ENCODE assay signal across 29 cellular contexts in the genomic region with DNA sequence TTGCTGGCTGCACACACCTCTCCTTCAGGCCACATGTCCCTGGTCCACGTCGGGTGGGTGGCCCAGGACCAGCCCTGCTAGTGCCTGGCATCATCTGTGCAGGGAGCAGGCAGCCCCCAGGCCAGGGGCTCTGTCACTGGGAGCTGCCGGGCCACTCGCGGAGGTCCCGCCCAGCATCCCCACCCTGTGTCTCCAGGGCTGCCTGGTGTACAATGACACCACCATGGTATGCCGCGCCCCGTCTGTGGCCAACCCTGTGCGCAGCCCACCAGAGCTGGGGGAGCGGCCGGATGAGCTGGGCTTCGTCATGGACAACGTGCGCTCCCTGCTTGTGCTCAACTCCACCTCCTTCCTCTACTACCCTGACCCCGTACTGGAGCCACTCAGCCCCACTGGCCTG. TPM values are rescaled to one million over a fixed set of nuclear protein-coding genes. Genes with fewer than 3 reads are reported as not detected.
DNase-seq lines count a peak whose midpoint lies in the region; ATAC-seq, FAIRE-seq and TF ChIP-seq lines count a peak whose summit lies in the region.
"Had no signal": no experiment of that assay in that cellular context is flagged by ENCODE, and none has a peak within 500 bp of the region (broad histone marks: within the 10 kb centered on the region; RNA-seq: fewer than 3 reads in every experiment).

No MANE protein-coding gene starts in this region.

- POLR2A ChIA-PET in H1 (lab: Charles Lee; ENCODE audit: partially characterized antibody), result no interaction called here

- H3K23ac ChIP-seq in H1 (ENCODE audit: insufficient read length), result no peak overlapping the region
- H3K23ac ChIP-seq in neuronal stem cell (ENCODE audit: low read depth, low read length, poor library complexity), result peak overlapping the region; percentile 73

- H2BK20ac ChIP-seq in H1 (ENCODE audit: low read length), result no peak overlapping the region

- H3K9me3 ChIP-seq in ascending aorta (no peaks in the 10 kb centered on the region), H1 (ENCODE audit: insufficient read depth in 2 of 2, low read depth in 1 of 2, low read length in 1 of 2) (no peaks in the 10 kb centered on the region), neuronal stem cell (replicated peaks in 1 of 2; ENCODE audit: control insufficient read depth in 2 of 2, insufficient read depth in 1 of 2, low read depth in 1 of 2, low read length in 2 of 2) (no peaks in the 10 kb centered on the region)
- H3K9me3 ChIP-seq: BE2C, BLaER1 had no signal

- H2AK5ac ChIP-seq in H1 (ENCODE audit: low read depth, low read length) (no peak overlapping the region), neuronal stem cell (ENCODE audit: low read depth, low read length) (no peak overlapping the region)

- H3K4me2 ChIP-seq in H1 (ENCODE audit: insufficient read depth in 1 of 2, low read depth in 2 of 2, low read length in 2 of 2), result no peak overlapping the region
- H3K4me2 ChIP-seq in neuronal stem cell (ENCODE audit: insufficient read depth, low read length, poor library complexity, severe bottlenecking), result no peak overlapping the region
- H3K4me2 ChIP-seq: BLaER1 had no signal

- H2BK120ac ChIP-seq in H1 (replicated peaks; ENCODE audit: low read depth, low read length) (no peak overlapping the region), neuronal stem cell (ENCODE audit: low read depth, low read length) (no peak overlapping the region)

- TF ChIP-seq RAD21 in H1 (IDR thresholded peaks at IDR 0.05 in 1 of 2, conservative IDR thresholded peaks at IDR 0.05 in 1 of 2; ENCODE audit: low read depth in 2 of 2, low read length in 2 of 2), result no peak

- no peaks in the 10 kb centered on the region for H3K23me2 ChIP-seq in H1 (ENCODE audit: low read depth, low read length)

- H3K18ac ChIP-seq in H1 (ENCODE audit: extremely low read depth, low read length) (no peak overlapping the region), neuronal stem cell (ENCODE audit: low read length) (no peak overlapping the region)

- H2BK12ac ChIP-seq in H1 (ENCODE audit: low read depth, low read length) (no peak overlapping the region), neuronal stem cell (ENCODE audit: low read length) (no peak overlapping the region)

- no peak for FAIRE-seq in H1 (lab: Jason Lieb, UNC)
- FAIRE-seq: A204.1, GM12878, GM12892, GM18507 had no signal

- TF ChIP-seq POLR2A in H1 (IDR thresholded peaks at IDR 0.05; ENCODE audit: control extremely low read depth in 1 of 2, low read depth in 2 of 2, low read length in 2 of 2), result no peak

- no peak for TF ChIP-seq EP300 in H1 (IDR thresholded peaks at IDR 0.05; ENCODE audit: borderline replicate concordance in 1 of 2, low read depth in 2 of 2, low read length in 2 of 2)

- TF ChIP-seq CTCF in ascending aorta (IDR thresholded peaks at IDR 0.05) (no peak), H1 (IDR thresholded peaks at IDR 0.05; ENCODE audit: control extremely low read depth in 1 of 3, insufficient read depth in 1 of 3, low read depth in 1 of 3, low read length in 3 of 3) (no peak), foreskin keratinocyte (conservative IDR thresholded peaks at IDR 0.05) (no peak)

- 95% methylated on average over 15 of the region's 16 CpGs; no CpG with 5 or more reads in 1 of the 2 experiments for WGBS in H1 (ENCODE audit: extremely low coverage in 1 of 2, insufficient coverage in 1 of 2, insufficient read length in 1 of 2, insufficient replicate concordance in 2 of 2, low coverage in 1 of 2, low lambda C conversion rate in 2 of 2, missing lambda C conversion rate in 1 of 2), 2 experiments
- WGBS in neuronal stem cell (ENCODE audit: extremely low coverage in 2 of 2, insufficient read length in 2 of 2, insufficient replicate concordance in 1 of 2), 2 donors, result no CpG with 5 or more reads among the region's 16 CpGs

- no peaks in the 10 kb centered on the region for H3K27me3 ChIP-seq in H7 (ENCODE audit: control insufficient read depth, insufficient read depth, low read length)
- H3K27me3 ChIP-seq in ascending aorta, result no peaks in the 10 kb centered on the region
- H3K27me3 ChIP-seq in H1 (replicated peaks in 1 of 4; ENCODE audit: control insufficient read depth in 3 of 4, extremely low read depth in 1 of 4, insufficient read depth in 3 of 4, low read length in 3 of 4), result no peaks in the 10 kb centered on the region
- no peaks in the 10 kb centered on the region for H3K27me3 ChIP-seq in neuronal stem cell (ENCODE audit: control insufficient read depth in 3 of 3, insufficient read depth in 3 of 3, low read depth in 1 of 3, low read length in 3 of 3)
- no peaks in the 10 kb centered on the region for H3K27me3 ChIP-seq in foreskin keratinocyte
- H3K27me3 ChIP-seq: BE2C, BLaER1 had no signal

- intact Hi-C loops in ascending aorta (cut with DNase I), result no loop called here

- H3K4me1 ChIP-seq in ascending aorta, result peaks cover 13 to 33% of the 10 kb centered on the region in 2 donors
- H3K4me1 ChIP-seq in H1 (replicated peaks in 1 of 4; ENCODE audit: control insufficient read depth in 3 of 4, insufficient read depth in 4 of 4, low read length in 3 of 4), result no peaks in the 10 kb centered on the region
- H3K4me1 ChIP-seq in neuronal stem cell (ENCODE audit: control insufficient read depth in 2 of 2, insufficient read depth in 1 of 2, low read depth in 1 of 2, low read length in 2 of 2), result peaks cover 8 to 10% of the 10 kb centered on the region in 2 donors
- H3K4me1 ChIP-seq in foreskin keratinocyte, result no peaks in the 10 kb centered on the region

- H3K14ac ChIP-seq in H1 (ENCODE audit: insufficient read length) (no peak overlapping the region), neuronal stem cell (ENCODE audit: low read length) (peak overlapping the region; percentile 82)

- H3K36me3 ChIP-seq in H7 (replicated peaks; ENCODE audit: control insufficient read depth, insufficient read depth, low read length) (peaks cover 31% of the 10 kb centered on the region), ascending aorta (peaks cover 65 to 72% of the 10 kb centered on the region in 2 donors), H1 (ENCODE audit: control insufficient read depth in 2 of 4, insufficient read depth in 4 of 4, low read length in 3 of 4) (peaks cover 7 to 61% (median 43%) of the 10 kb centered on the region in 4 experiments), neuronal stem cell (replicated peaks in 1 of 2; ENCODE audit: control insufficient read depth in 2 of 2, insufficient read depth in 2 of 2, low read length in 2 of 2) (peaks cover 81 to 97% of the 10 kb centered on the region in 2 donors)

- H3K9ac ChIP-seq in H1 (replicated peaks in 1 of 4; ENCODE audit: extremely low read depth in 1 of 4, low read depth in 3 of 4, low read length in 3 of 4) (no peak overlapping the region), neuronal stem cell (ENCODE audit: low read depth, low read length, poor library complexity) (peak overlapping the region; percentile 70)
- H3K9ac ChIP-seq: BLaER1 had no signal

- 0 out of 2 replicates have a peak, but pooled peaks cover under 1% of the 10 kb centered on the region for H3K79me1 ChIP-seq in H1 (ENCODE audit: low read depth, low read length)
- peaks cover 25% of the 10 kb centered on the region for H3K79me1 ChIP-seq in neuronal stem cell (ENCODE audit: low read depth, low read length)

- no peak overlapping the region for H4K5ac ChIP-seq in H1 (ENCODE audit: insufficient read length, low read depth, low read length)

- no peaks in the 10 kb centered on the region for H3K79me2 ChIP-seq in H1 (ENCODE audit: control insufficient read depth in 1 of 2, insufficient read depth in 2 of 2, low read length in 2 of 2)

- CTCF ChIA-PET in H1 (lab: Charles Lee; ENCODE audit: partially characterized antibody), result interaction anchor here (0.8 to 1.5 kb wide), 7 partner anchors 13 to 455 kb away, joined by 3 to 4 read pairs (median 3); no protein-coding TSS in a partner anchor

- H2BK5ac ChIP-seq in H1 (ENCODE audit: low read depth, low read length), result no peak overlapping the region
- H2BK5ac ChIP-seq in neuronal stem cell (ENCODE audit: low read length), result no peak overlapping the region

- H4K8ac ChIP-seq in H1 (ENCODE audit: extremely low read depth, insufficient read depth, low read length) (peak overlapping the region; percentile 51; the same call in 1 of the 2 replicates), neuronal stem cell (ENCODE audit: low read depth, low read length) (no peak overlapping the region)

- H4K20me1 ChIP-seq in H1 (replicated peaks in 1 of 2; ENCODE audit: control insufficient read depth in 1 of 2, insufficient read depth in 2 of 2, low read length in 2 of 2), result peaks cover 2 to 15% of the 10 kb centered on the region in 2 experiments

- H3K27ac ChIP-seq in ascending aorta (peak overlapping the region; percentile 42 to 64), H1 (ENCODE audit: low read depth, low read length) (no peak overlapping the region), neuronal stem cell (replicated peaks; ENCODE audit: low read length) (no peak overlapping the region), foreskin keratinocyte (no peak overlapping the region)
- H3K27ac ChIP-seq: BLaER1 had no signal

- ATAC-seq in foreskin keratinocyte, result no peak
- ATAC-seq: GM12878 had no signal

- DNase-seq in H7, result peak; percentile 58
- no peak for DNase-seq in ascending aorta (ENCODE audit: low spot score in 2 of 2)
- no peak for DNase-seq in H1 (ENCODE audit: low read depth in 1 of 2, low spot score in 2 of 2)
- no peak for DNase-seq in neuronal stem cell (ENCODE audit: low spot score)
- no peak for DNase-seq in putamen (ENCODE audit: low spot score)
- DNase-seq in NCI-H1048 (lab: John Stamatoyannopoulos, UW), result no peak
- DNase-seq in foreskin keratinocyte, result no peak
- DNase-seq in NOMO-1 (lab: John Stamatoyannopoulos, UW; ENCODE audit: unreplicated experiment in 2 of 2), result no peak
- DNase-seq: 8988T; ACHN; BE2C; C1 segment of cervical spinal cord; CD4-positive, alpha-beta memory T cell; CD4-positive, CD25-positive, alpha-beta regulatory T cell; CD8-positive, alpha-beta memory T cell; COR-L47; DMS 273 treated with DMSO at 0.1 percent for 48 hours; DMS153; DMS53; DMS79; DND-41; EL; GDM1 had no signal

- H2AFZ ChIP-seq in H1 (ENCODE audit: low read length) (no peak overlapping the region), neuronal stem cell (ENCODE audit: low read length) (no peak overlapping the region)

- H3K56ac ChIP-seq in H1 (replicated peaks; ENCODE audit: insufficient read length, low read depth, low read length), result no peak overlapping the region

- H3K4ac ChIP-seq in H1 (replicated peaks; ENCODE audit: insufficient read length, low read depth, low read length) (no peak overlapping the region), neuronal stem cell (ENCODE audit: low read length) (no peak overlapping the region)

- no peak overlapping the region for H3K4me3 ChIP-seq in H7 (ENCODE audit: insufficient read depth, low read depth, low read length)
- no peak overlapping the region for H3K4me3 ChIP-seq in ascending aorta
- no peak overlapping the region for H3K4me3 ChIP-seq in H1 (ENCODE audit: extremely low read depth in 1 of 4, insufficient read depth in 2 of 4, low read depth in 3 of 4, low read length in 4 of 4)
- H3K4me3 ChIP-seq in neuronal stem cell (ENCODE audit: low read length in 2 of 2), result no peak overlapping the region
- H3K4me3 ChIP-seq: BLaER1, GM12878 had no signal

- no peak overlapping the region for H2BK15ac ChIP-seq in H1 (ENCODE audit: low read length)
- no peak overlapping the region for H2BK15ac ChIP-seq in neuronal stem cell (ENCODE audit: low read length)

- H4K91ac ChIP-seq in H1 (replicated peaks; ENCODE audit: insufficient read length, low read length) (no peak overlapping the region), neuronal stem cell (ENCODE audit: low read depth, low read length, poor library complexity) (no peak overlapping the region)

RNA-seq across cellular contexts. Expression of a gene that starts 34.3 kb away (rescaled TPM):
- 41.9 and 42.7 TPM in 2 replicates for total RNA-seq in H7 (2014; rRNA removed; shearing (Covaris generic))
- 79.8 TPM for total RNA-seq in ascending aorta
- total RNA-seq in H1 (2021; fragmentation: NEBNext Ultra II Directional; extraction: Animal tissue kit (Norgen Biotek cat#: 25700)), result 47.5 and 50.8 TPM in 2 replicates
- 54.9 and 81.4 TPM in 2 replicates for polyA plus RNA-seq in H1 (2011; rRNA removed)
- polyA plus RNA-seq in H1 (2011; cell fraction: cytosol; rRNA removed), result 51.2 TPM
- 191 TPM for polyA plus RNA-seq in H1 (2011; cell fraction: nucleus; rRNA removed)
- 36.1 to 53.1 TPM (median 42.4 TPM) in 4 replicates for polyA plus RNA-seq in H1 (2012, experiment 1 of 2)
- polyA plus RNA-seq in H1 (2012, experiment 2 of 2), result 26.1 TPM
- 40.4 TPM for polyA plus RNA-seq in H1 (2013, experiment 1 of 2)
- polyA plus RNA-seq in H1 (2013, experiment 2 of 2), result 38.5 TPM
- 104 and 131 TPM in 2 replicates for polyA minus RNA-seq in H1 (2011; rRNA and poly(A)+ RNA removed)
- 53.8 TPM for polyA minus RNA-seq in H1 (2011; cell fraction: cytosol; rRNA and poly(A)+ RNA removed)
- 70.5 TPM for polyA minus RNA-seq in H1 (2011; cell fraction: nucleus; rRNA and poly(A)+ RNA removed)
- 31.7 TPM for polyA plus RNA-seq in neuronal stem cell (2013, experiment 1 of 2)
- polyA plus RNA-seq in neuronal stem cell (2013, experiment 2 of 2), result 32.1 TPM
- total RNA-seq in foreskin keratinocyte, result 76.1 and 82.6 TPM in 2 replicates
- polyA plus RNA-seq in foreskin keratinocyte, result 23.7 and 24.2 TPM in 2 replicates
- polyA plus RNA-seq: CD14-positive monocyte had no signal

Comparison
In these comparisons a context has a peak if more than half of its experiments do, and no peak if none do; other contexts are left out.
1. H3K27ac ChIP-seq: peak in ascending aorta (2 of 2); none in H1 (single experiment), neuronal stem cell (single experiment) and foreskin keratinocyte (single experiment).